Comparison of ENCODE assay signal across 23 cellular contexts in genomic region chr6:37321516-37321915, GRCh38. TPM values are rescaled to one million over a fixed set of nuclear protein-coding genes. Genes with fewer than 3 reads are reported as not detected.
DNase-seq lines count a peak whose midpoint lies in the region; ATAC-seq and TF ChIP-seq lines count a peak whose summit lies in the region.
"Had no signal": no experiment of that assay in that cellular context is flagged by ENCODE, and none has a peak within 500 bp of the region (broad histone marks: within the 10 kb centered on the region; RNA-seq: fewer than 3 reads in every experiment).

No MANE protein-coding gene starts in this region.

- H3K9me3 Mint-ChIP-seq in type B pancreatic cell = no peaks in the 10 kb centered on the region
- H3K9me3 Mint-ChIP-seq: activated naive CD4-positive, alpha-beta T cell treated with anti-CD3 and anti-CD28 coated beads for 36 hours; CD4-positive, alpha-beta T cell; stimulated activated naive CD8-positive, alpha-beta T cell treated with anti-CD3 and anti-CD28 coated beads, Interleukin-15, amount 100 ng/mL, for 72 hours; T-cell had no signal

- peaks cover 50% of the 10 kb centered on the region for H3K36me3 ChIP-seq in left ventricle myocardium inferior
- peaks cover 26% of the 10 kb centered on the region for H3K36me3 ChIP-seq in right atrium auricular region
- H3K36me3 ChIP-seq in adrenal gland (replicated peaks in 1 of 2) = peaks cover 0 to 20% of the 10 kb centered on the region in 2 donors

- H3K4me3 ChIP-seq in left ventricle myocardium inferior = no peak overlapping the region
- H3K4me3 ChIP-seq in right atrium auricular region = no peak overlapping the region
- H3K4me3 ChIP-seq in adrenal gland = no peak overlapping the region
- H3K4me3 ChIP-seq: HAP-1, mucosa of descending colon, tibial nerve had no signal

- 82 to 100% (median 88%) methylated on average over 1 of the region's 1 CpG for WGBS in adrenal gland, 4 donors

- TF ChIP-seq CTCF in left ventricle myocardium inferior (IDR thresholded peaks at IDR 0.05; ENCODE audit: borderline replicate concordance) = no peak
- no peak for TF ChIP-seq CTCF in right atrium auricular region (IDR thresholded peaks at IDR 0.05)
- no peak for TF ChIP-seq CTCF in adrenal gland (IDR thresholded peaks at IDR 0.05)
- no peak for TF ChIP-seq CTCF in type B pancreatic cell (conservative IDR thresholded peaks at IDR 0.05)

- DNase-seq in left ventricle myocardium inferior = no peak
- no peak for DNase-seq in right atrium auricular region (ENCODE audit: low spot score)
- no peak for DNase-seq in adrenal gland
- no peak for DNase-seq in left colon
- no peak for DNase-seq in type B pancreatic cell (ENCODE audit: extremely low spot score, unreplicated experiment)
- DNase-seq in NOMO-1 treated with DMSO at 0.1 percent for 48 hours (lab: John Stamatoyannopoulos, UW; ENCODE audit: unreplicated experiment) = no peak
- DNase-seq in NCI-H82 treated with DMSO at 0.1 percent for 48 hours (lab: John Stamatoyannopoulos, UW; ENCODE audit: unreplicated experiment) = no peak
- DNase-seq: activated CD4-positive, alpha-beta T cell treated with anti-CD3 and anti-CD28 coated beads, Interleukin-2, amount 50 U/mL, for 48 hours; activated naive CD4-positive, alpha-beta T cell treated with anti-CD3 and anti-CD28 coated beads for 36 hours; CD4-positive, alpha-beta T cell; DMS53; effector CD4-positive, alpha-beta T cell; GF-D8; mucosa of descending colon; NCI-H1092 treated with DMSO at 0.1 percent for 48 hours; NCI-H1930; NCI-H2227 treated with DMSO at 0.1 percent for 48 hours; NCI-H774; SIG-M5; stimulated activated naive CD8-positive, alpha-beta T cell treated with anti-CD3 and anti-CD28 coated beads, Interleukin-15, amount 100 ng/mL, for 72 hours; T-cell had no signal

- H3K27me3 ChIP-seq in left ventricle myocardium inferior (ENCODE audit: low read depth) (no peaks in the 10 kb centered on the region), right atrium auricular region (no peaks in the 10 kb centered on the region), adrenal gland (no peaks in the 10 kb centered on the region)
- H3K27me3 ChIP-seq: tibial nerve had no signal

- no peak overlapping the region for H3K4me3 Mint-ChIP-seq in type B pancreatic cell
- H3K4me3 Mint-ChIP-seq: activated naive CD4-positive, alpha-beta T cell treated with anti-CD3 and anti-CD28 coated beads for 36 hours; CD4-positive, alpha-beta T cell; stimulated activated naive CD8-positive, alpha-beta T cell treated with anti-CD3 and anti-CD28 coated beads, Interleukin-15, amount 100 ng/mL, for 72 hours; T-cell had no signal

- H3K9me3 ChIP-seq in left ventricle myocardium inferior (replicated peaks) = no peaks in the 10 kb centered on the region
- no peaks in the 10 kb centered on the region for H3K9me3 ChIP-seq in right atrium auricular region
- no peaks in the 10 kb centered on the region for H3K9me3 ChIP-seq in adrenal gland (replicated peaks in 1 of 3)
- H3K9me3 ChIP-seq: HAP-1, mucosa of descending colon, tibial nerve had no signal

- H3K4me1 ChIP-seq in left ventricle myocardium inferior = peaks cover 47% of the 10 kb centered on the region
- peaks cover 0 to 31% of the 10 kb centered on the region in 2 donors for H3K4me1 ChIP-seq in right atrium auricular region
- H3K4me1 ChIP-seq in adrenal gland (replicated peaks in 1 of 2) = peaks cover 3 to 16% of the 10 kb centered on the region in 2 donors

- H3K27me3 Mint-ChIP-seq in type B pancreatic cell = no peaks in the 10 kb centered on the region
- H3K27me3 Mint-ChIP-seq: CD4-positive, alpha-beta T cell; stimulated activated naive CD8-positive, alpha-beta T cell treated with anti-CD3 and anti-CD28 coated beads, Interleukin-15, amount 100 ng/mL, for 72 hours; T-cell had no signal

- TF ChIP-seq POLR2A in adrenal gland (IDR thresholded peaks at IDR 0.05) = no peak

- H3K36me3 Mint-ChIP-seq in type B pancreatic cell = peaks cover 24% of the 10 kb centered on the region

- H3K4me1 Mint-ChIP-seq in type B pancreatic cell (ENCODE audit: unreplicated experiment) = peaks cover 22% of the 10 kb centered on the region
- H3K4me1 Mint-ChIP-seq: stimulated activated naive CD8-positive, alpha-beta T cell treated with anti-CD3 and anti-CD28 coated beads, Interleukin-15, amount 100 ng/mL, for 72 hours had no signal

- peak overlapping the region; percentile 67 for H3K27ac Mint-ChIP-seq in type B pancreatic cell
- H3K27ac Mint-ChIP-seq: activated naive CD4-positive, alpha-beta T cell treated with anti-CD3 and anti-CD28 coated beads for 36 hours; CD4-positive, alpha-beta T cell had no signal

- H3K27ac ChIP-seq in left ventricle myocardium inferior (replicated peaks) = peak overlapping the region; percentile 62
- H3K27ac ChIP-seq in right atrium auricular region = peak overlapping the region in 1 of 2 donors; percentile 68
- peak overlapping the region in 4 of 5 donors; percentile 21 to 62 (median 32) for H3K27ac ChIP-seq in adrenal gland
- H3K27ac ChIP-seq: tibial nerve had no signal

- intact Hi-C loops in left ventricle myocardium inferior (cut with micrococcal nuclease) = no loop called here
- intact Hi-C loops in adrenal gland (cut with DNase I) = loop anchor here in 1 of 2 donors (5.0 to 10.0 kb wide), 2 partner anchors 243 to 371 kb away; no protein-coding TSS in a partner anchor
- intact Hi-C loops in left colon (cut with DNase I, micrococcal nuclease) = loop anchor here in 1 of 2 donors (10.0 kb wide), 1 partner anchor 363 kb away; no protein-coding TSS in a partner anchor

- peak; percentile 14 for ATAC-seq in left colon
- ATAC-seq: mucosa of descending colon; stimulated activated naive CD8-positive, alpha-beta T cell treated with anti-CD3 and anti-CD28 coated beads, Interleukin-15, amount 100 ng/mL, for 72 hours; T-cell had no signal

RNA-seq across cellular contexts. Expression of gene RNF8, which starts 32.3 kb away (rescaled TPM):
- total RNA-seq in left ventricle myocardium inferior (16.1 TPM), right atrium auricular region (10 to 100 TPM; 17.0 to 17.3 TPM), adrenal gland (10 to 100 TPM; 15.4 to 54.6 (median 19.0) TPM), left colon (10 to 100 TPM; 11.9 to 12.5 TPM), type B pancreatic cell (ENCODE audit: low replicate concordance) (38.6 and 50.4 TPM in 2 replicates)
- polyA plus RNA-seq in adrenal gland = 10 to 100 TPM; 13.1 to 29.4 (median 23.5) TPM
